ENCODE assay signal across 24 cellular contexts in the genomic region with DNA sequence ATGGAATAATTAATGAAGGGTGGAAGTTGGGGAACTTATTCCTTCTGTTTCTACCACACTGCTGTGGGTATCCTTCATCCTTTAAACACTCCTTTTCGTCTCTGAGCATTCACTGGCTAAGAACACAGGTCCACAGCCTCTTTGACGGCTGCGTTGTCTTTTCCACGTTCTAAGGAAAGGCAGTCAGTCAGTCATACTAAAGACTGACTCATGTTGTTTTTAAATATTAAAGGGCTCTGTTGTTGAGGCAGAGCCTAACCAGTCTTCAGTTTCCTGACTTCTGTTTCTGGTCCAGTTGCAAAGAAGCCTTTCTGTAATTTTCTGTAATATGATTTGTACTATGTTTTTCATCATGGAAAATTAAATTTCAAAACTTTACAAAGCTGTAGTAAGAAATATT.
"Had no signal": no experiment of that assay in that cellular context is flagged by ENCODE, and none has a peak within 500 bp of the region (broad histone marks: within the 10 kb centered on the region; RNA-seq: fewer than 3 reads in every experiment).

No MANE protein-coding gene starts in this region.

- H3K4me2 ChIP-seq: neural progenitor cell, smooth muscle cell had no signal

- H3K4me3 ChIP-seq: colonic mucosa, esophagus squamous epithelium, gastrocnemius medialis, lower lobe of right lung, neural progenitor cell, prostate gland, right atrium auricular region, smooth muscle cell, suprapubic skin, vagina had no signal

- DNase-seq: colonic mucosa; effector CD8-positive, alpha-beta T cell; erythroblast; esophagus squamous epithelium; gastrocnemius medialis; head of caudate nucleus; left ventricle myocardium superior; lower lobe of right lung; stimulated activated CD4-positive, alpha-beta T cell treated with anti-CD3 and anti-CD28 coated beads, Interleukin-12 subunit alpha, Interleukin-12 subunit beta, amount 100 ng/mL, for 4 hours; stimulated activated CD4-positive, alpha-beta T cell treated with anti-CD3 and anti-CD28 coated beads, Interleukin-1b, Interleukin-23, amount 100 ng/mL, for 48 hours; stimulated activated CD4-positive, alpha-beta T cell treated with anti-CD3 and anti-CD28 coated beads, Interleukin-4, amount 100 ng/mL, for 1 hour; stimulated activated CD8-positive, alpha-beta memory T cell treated with anti-CD3 and anti-CD28 coated beads, Interleukin-4, amount 100 ng/mL, for 48 hours; stimulated activated naive CD4-positive, alpha-beta T cell; stimulated activated naive CD8-positive, alpha-beta T cell treated with anti-CD3 and anti-CD28 coated beads, Interleukin-15, amount 100 ng/mL, for 72 hours; trophoblast cell had no signal

- H3K27ac Mint-ChIP-seq: dendritic cell treated with granulocyte-macrophage colony-stimulating factor and Interleukin-4, amounts not matched to agents 40 ng/mL and 50 ng/mL, for 4 days; nephron; neural progenitor cell had no signal

- H3K36me3 ChIP-seq: colonic mucosa, esophagus squamous epithelium, gastrocnemius medialis, lower lobe of right lung, neural progenitor cell, prostate gland, right atrium auricular region, suprapubic skin, vagina had no signal

- H3K9ac ChIP-seq: neural progenitor cell had no signal

- H3K27ac ChIP-seq: colonic mucosa, esophagus squamous epithelium, gastrocnemius medialis, lower lobe of right lung, neural progenitor cell, prostate gland, right atrium auricular region, suprapubic skin, vagina had no signal

- H3K9me3 ChIP-seq: colonic mucosa, esophagus squamous epithelium, gastrocnemius medialis, lower lobe of right lung, prostate gland, suprapubic skin, vagina had no signal

- H2AFZ ChIP-seq: neural progenitor cell had no signal

- H3K27me3 ChIP-seq: colonic mucosa, esophagus squamous epithelium, gastrocnemius medialis, neural progenitor cell, right atrium auricular region, suprapubic skin, vagina had no signal

- H3K4me1 ChIP-seq: colonic mucosa, gastrocnemius medialis, lower lobe of right lung, neural progenitor cell, prostate gland, right atrium auricular region had no signal

- H3K4me1 Mint-ChIP-seq: nephron; stimulated activated naive CD8-positive, alpha-beta T cell treated with anti-CD3 and anti-CD28 coated beads, Interleukin-15, amount 100 ng/mL, for 72 hours had no signal

- H3K9me3 Mint-ChIP-seq: nephron had no signal

- H3K4me3 Mint-ChIP-seq: dendritic cell treated with granulocyte-macrophage colony-stimulating factor and Interleukin-4, amounts not matched to agents 40 ng/mL and 50 ng/mL, for 4 days; nephron; neural progenitor cell; stimulated activated naive CD8-positive, alpha-beta T cell treated with anti-CD3 and anti-CD28 coated beads, Interleukin-15, amount 100 ng/mL, for 72 hours had no signal

- ATAC-seq: gastrocnemius medialis; left ventricle myocardium superior; lower lobe of right lung; sciatic nerve; stimulated activated naive CD8-positive, alpha-beta T cell treated with anti-CD3 and anti-CD28 coated beads, Interleukin-15, amount 100 ng/mL, for 72 hours had no signal
